In genomic region chr12:26871985-26872384, GRCh38 we compare ENCODE assay signal across 29 cellular contexts.
"Had no signal": no experiment of that assay in that cellular context is flagged by ENCODE, and none has a peak within 500 bp of the region (broad histone marks: within the 10 kb centered on the region; RNA-seq: fewer than 3 reads in every experiment).

No MANE protein-coding gene starts in this region.

- H3K4me2 ChIP-seq: neural progenitor cell had no signal

- H3K4me1 ChIP-seq: neural progenitor cell, right lobe of liver had no signal

- FAIRE-seq: frontal cortex, islet of Langerhans had no signal

- DNase-seq: activated CD4-positive, alpha-beta T cell treated with anti-CD3 and anti-CD28 coated beads for 4 hours; activated CD4-positive, alpha-beta T cell treated with anti-CD3 and anti-CD28 coated beads, Interleukin-2, amount 50 U/mL, for 4 hours; activated CD4-positive, CD25-positive, alpha-beta regulatory T cell; activated naive CD4-positive, alpha-beta T cell treated with anti-CD3 and anti-CD28 coated beads for 36 hours; activated naive CD8-positive, alpha-beta T cell treated with anti-CD3 and anti-CD28 coated beads for 36 hours; activated T-cell treated with anti-CD3 and anti-CD28 coated beads for 4 hours; activated T-cell treated with anti-CD3 and anti-CD28 coated beads, Interleukin-2, amount 50 U/mL, for 72 hours; adrenal gland; aorta; dorsolateral prefrontal cortex; effector memory CD4-positive, alpha-beta T cell; left lung; lower lobe of right lung; mesenchymal stem cell; naive thymus-derived CD8-positive, alpha-beta T cell; occipital lobe; posterior cingulate gyrus; right lobe of liver; stimulated activated CD4-positive, alpha-beta T cell treated with anti-CD3 and anti-CD28 coated beads, Interleukin-4, amount 100 ng/mL, for 24 hours; trophoblast cell had no signal

- ATAC-seq: activated T-cell treated with anti-CD3 and anti-CD28 coated beads, Interleukin-2, amount 50 U/mL, for 72 hours; lower lobe of right lung; naive thymus-derived CD8-positive, alpha-beta T cell; right lobe of liver; stimulated activated effector memory CD8-positive, alpha-beta T cell treated with anti-CD3 and anti-CD28 coated beads, Interleukin-12 subunit alpha, Interleukin-12 subunit beta, amount 100 ng/mL, for 72 hours had no signal

- H3K9ac ChIP-seq: neural progenitor cell had no signal

- H3K36me3 Mint-ChIP-seq: brain; naive thymus-derived CD8-positive, alpha-beta T cell; neural progenitor cell; stimulated activated effector memory CD8-positive, alpha-beta T cell treated with anti-CD3 and anti-CD28 coated beads, Interleukin-12 subunit alpha, Interleukin-12 subunit beta, amount 100 ng/mL, for 72 hours had no signal

- H3K27ac ChIP-seq: coronary artery, dorsolateral prefrontal cortex, left lung, lower lobe of right lung, neural progenitor cell, right lobe of liver, thoracic aorta had no signal

- H3K27me3 ChIP-seq: adrenal gland, dorsolateral prefrontal cortex, left lung, neural progenitor cell, right lobe of liver had no signal

- H3K9me3 Mint-ChIP-seq: activated naive CD4-positive, alpha-beta T cell treated with anti-CD3 and anti-CD28 coated beads for 36 hours; activated naive CD8-positive, alpha-beta T cell treated with anti-CD3 and anti-CD28 coated beads for 36 hours; activated T-cell treated with anti-CD3 and anti-CD28 coated beads, Interleukin-2, amount 50 U/mL, for 72 hours; naive thymus-derived CD8-positive, alpha-beta T cell; stimulated activated effector memory CD8-positive, alpha-beta T cell treated with anti-CD3 and anti-CD28 coated beads, Interleukin-12 subunit alpha, Interleukin-12 subunit beta, amount 100 ng/mL, for 72 hours; stimulated activated naive CD8-positive, alpha-beta T cell treated with anti-CD3 and anti-CD28 coated beads, Interleukin-15, Interleukin-2, amounts not matched to agents 100 ng/mL and 50 ng/mL, for 24 hours; T-helper 2 cell treated with Interferon-gamma antibody and Interleukin-4, amounts not matched to agents 5 μg/mL and 100 μg/mL, for 36 hours had no signal

- H3K27me3 Mint-ChIP-seq: brain; stimulated activated naive CD8-positive, alpha-beta T cell treated with anti-CD3 and anti-CD28 coated beads, Interleukin-15, Interleukin-2, amounts not matched to agents 100 ng/mL and 50 ng/mL, for 24 hours had no signal

- H3K4me3 Mint-ChIP-seq: activated naive CD4-positive, alpha-beta T cell treated with anti-CD3 and anti-CD28 coated beads for 36 hours; activated naive CD8-positive, alpha-beta T cell treated with anti-CD3 and anti-CD28 coated beads for 36 hours; activated T-cell treated with anti-CD3 and anti-CD28 coated beads, Interleukin-2, amount 50 U/mL, for 72 hours; brain; naive thymus-derived CD8-positive, alpha-beta T cell; neural progenitor cell; stimulated activated effector memory CD8-positive, alpha-beta T cell treated with anti-CD3 and anti-CD28 coated beads, Interleukin-12 subunit alpha, Interleukin-12 subunit beta, amount 100 ng/mL, for 72 hours; stimulated activated naive CD8-positive, alpha-beta T cell treated with anti-CD3 and anti-CD28 coated beads, Interleukin-15, Interleukin-2, amounts not matched to agents 100 ng/mL and 50 ng/mL, for 24 hours; T-helper 2 cell treated with Interferon-gamma antibody and Interleukin-4, amounts not matched to agents 5 μg/mL and 100 μg/mL, for 36 hours had no signal

- H3K9me3 ChIP-seq: adrenal gland, left lung, lower lobe of right lung, right lobe of liver, thoracic aorta had no signal

- H3K27ac Mint-ChIP-seq: activated naive CD4-positive, alpha-beta T cell treated with anti-CD3 and anti-CD28 coated beads for 36 hours; activated naive CD8-positive, alpha-beta T cell treated with anti-CD3 and anti-CD28 coated beads for 36 hours; activated T-cell treated with anti-CD3 and anti-CD28 coated beads, Interleukin-2, amount 50 U/mL, for 72 hours; brain; naive thymus-derived CD8-positive, alpha-beta T cell; neural progenitor cell; stimulated activated effector memory CD8-positive, alpha-beta T cell treated with anti-CD3 and anti-CD28 coated beads, Interleukin-12 subunit alpha, Interleukin-12 subunit beta, amount 100 ng/mL, for 72 hours; stimulated activated naive CD8-positive, alpha-beta T cell treated with anti-CD3 and anti-CD28 coated beads, Interleukin-15, Interleukin-2, amounts not matched to agents 100 ng/mL and 50 ng/mL, for 24 hours; T-helper 2 cell treated with Interferon-gamma antibody and Interleukin-4, amounts not matched to agents 5 μg/mL and 100 μg/mL, for 36 hours had no signal

- H2AFZ ChIP-seq: neural progenitor cell had no signal

- H3K4me3 ChIP-seq: adrenal gland, coronary artery, dorsolateral prefrontal cortex, left lung, lower lobe of right lung, neural progenitor cell, right lobe of liver, thoracic aorta had no signal

- H3K36me3 ChIP-seq: adrenal gland, left lung, lower lobe of right lung, neural progenitor cell, right lobe of liver, thoracic aorta had no signal
